Comparison of ENCODE assay signal across 28 cellular contexts in the genomic region with DNA sequence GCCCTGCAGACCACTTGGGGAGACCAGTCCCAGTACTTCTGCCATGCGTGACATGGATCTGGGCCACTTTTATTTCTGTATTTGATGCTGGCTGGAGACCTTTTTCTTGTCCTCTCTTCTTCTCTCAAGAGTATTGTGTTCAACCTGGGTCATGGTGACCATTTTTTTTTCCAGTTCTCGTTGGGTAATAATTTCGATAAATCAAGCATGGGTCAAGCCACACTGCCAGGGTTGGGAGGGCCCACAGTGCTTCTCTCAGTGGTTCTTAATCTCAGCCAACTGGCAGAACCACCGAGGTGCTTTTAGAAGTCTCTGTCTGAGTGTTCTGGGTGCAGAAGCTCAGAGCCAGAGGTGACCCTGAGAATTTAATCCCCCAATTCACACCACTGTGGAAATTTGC.
"Had no signal": no experiment of that assay in that cellular context is flagged by ENCODE, and none has a peak within 500 bp of the region (broad histone marks: within the 10 kb centered on the region; RNA-seq: fewer than 3 reads in every experiment).

No MANE protein-coding gene starts in this region.

- H3K27ac ChIP-seq: adrenal gland, body of pancreas, brain microvascular endothelial cell, breast epithelium, VCaP had no signal

- H3K36me3 ChIP-seq: adrenal gland, brain microvascular endothelial cell had no signal

- H3K27me3 ChIP-seq: body of pancreas, brain microvascular endothelial cell, breast epithelium had no signal

- H3K9me3 ChIP-seq: adrenal gland, breast epithelium had no signal

- DNase-seq: activated B cell treated with CpG ODN at 0.5 μM for 24 hours; activated CD4-positive, alpha-beta memory T cell treated with anti-CD3 and anti-CD28 coated beads for 36 hours; activated CD4-positive, alpha-beta T cell treated with anti-CD3 and anti-CD28 coated beads for 4 hours; activated CD4-positive, alpha-beta T cell treated with anti-CD3 and anti-CD28 coated beads, Interleukin-2, amount 10 ng/mL, durations not matched to agents 24 days and 14 days; activated CD4-positive, alpha-beta T cell treated with anti-CD3 and anti-CD28 coated beads, Interleukin-2, amount 50 U/mL, for 1 hour; activated CD4-positive, alpha-beta T cell treated with anti-CD3 and anti-CD28 coated beads, Interleukin-2, amount 50 U/mL, for 4 hours; activated CD4-positive, CD25-positive, alpha-beta regulatory T cell treated with anti-CD3 and anti-CD28 coated beads, Interleukin-2, amount 50 U/mL, for 72 hours; activated CD8-positive, alpha-beta memory T cell treated with anti-CD3 and anti-CD28 coated beads, Interleukin-2, amount 50 U/mL, for 4 hours; activated CD8-positive, alpha-beta T cell treated with anti-CD3 and anti-CD28 coated beads for 36 hours; activated effector memory CD4-positive, alpha-beta T cell treated with anti-CD3 and anti-CD28 coated beads, Interleukin-2, amount 50 U/mL, for 16 hours; activated gamma-delta T cell treated with Interleukin-2 at 50 U/mL for 16 hours; activated naive CD4-positive, alpha-beta T cell; activated naive CD4-positive, alpha-beta T cell treated with anti-CD3 and anti-CD28 coated beads for 36 hours; activated naive CD4-positive, alpha-beta T cell treated with anti-CD3 and anti-CD28 coated beads, Interleukin-2, amount 50 U/mL, for 16 hours; activated naive CD8-positive, alpha-beta T cell treated with anti-CD3 and anti-CD28 coated beads for 36 hours; activated T-cell treated with anti-CD3 and anti-CD28 coated beads for 4 hours; activated T-cell treated with anti-CD3 and anti-CD28 coated beads, Interleukin-2, amount 50 U/mL, for 1 hour; activated T-cell treated with anti-CD3 and anti-CD28 coated beads, Interleukin-2, amount 50 U/mL, for 4 hours; activated T-cell treated with anti-CD3 and anti-CD28 coated beads, Interleukin-2, amount 50 U/mL, for 72 hours; adrenal gland; amniotic stem cell; aorta; body of pancreas; brain microvascular endothelial cell; central memory CD4-positive, alpha-beta T cell; T-helper 17 cell had no signal

- H3K4me3 ChIP-seq: adrenal gland, body of pancreas, breast epithelium had no signal

- H3K4me1 ChIP-seq: adrenal gland, body of pancreas, breast epithelium had no signal
